ENCODE assay signal across 23 cellular contexts in the genomic region with DNA sequence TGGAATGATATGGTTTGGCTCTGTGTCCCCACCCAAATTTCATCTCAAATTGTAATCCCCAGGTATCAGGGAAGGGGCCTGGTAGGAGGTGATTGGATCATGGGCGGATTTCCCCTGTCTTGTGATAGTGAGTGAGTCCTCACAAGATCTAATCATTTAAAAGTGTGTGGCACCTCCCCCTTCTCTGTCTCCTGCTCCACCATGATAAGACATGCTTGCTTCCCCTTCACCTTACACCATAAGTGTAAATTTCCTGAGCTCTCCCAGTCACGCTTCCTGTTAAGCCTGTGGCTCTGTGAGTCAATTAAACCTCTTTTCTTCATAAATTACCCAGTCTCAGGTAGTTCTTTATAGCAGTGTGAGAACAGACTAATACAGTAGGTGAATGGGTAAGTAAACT.
"Had no signal": no experiment of that assay in that cellular context is flagged by ENCODE, and none has a peak within 500 bp of the region (broad histone marks: within the 10 kb centered on the region; RNA-seq: fewer than 3 reads in every experiment).

No MANE protein-coding gene starts in this region.

- H3K27ac ChIP-seq: left ventricle myocardium inferior, ovary, right atrium auricular region, right lobe of liver, tibial nerve, uterus had no signal

- H3K4me3 ChIP-seq: left ventricle myocardium inferior, lung, mucosa of descending colon, ovary, right atrium auricular region, right lobe of liver, smooth muscle cell, tibial nerve, uterus had no signal

- ATAC-seq: left colon; mucosa of descending colon; naive thymus-derived CD4-positive, alpha-beta T cell; natural killer cell treated with Interleukin-12 subunit alpha and Interleukin-12 subunit beta and Interleukin-15 and Interleukin-18, amount 100 ng/mL, for 72 hours; right lobe of liver; stimulated activated memory B cell treated with anti-CD40 and anti-IgM and Interleukin-4, amounts not matched to agents 10 μg/mL and 1 μg/mL and 100 μg/mL, for 72 hours; stimulated activated naive CD8-positive, alpha-beta T cell treated with anti-CD3 and anti-CD28 coated beads, Interleukin-15, amount 100 ng/mL, for 72 hours had no signal

- H3K4me1 ChIP-seq: left ventricle myocardium inferior, right lobe of liver, tibial nerve, uterus had no signal

- H3K4me2 ChIP-seq: smooth muscle cell had no signal

- DNase-seq: immature natural killer cell; kidney; left colon; left ventricle myocardium inferior; midbrain; naive thymus-derived CD4-positive, alpha-beta T cell; stimulated activated CD4-positive, alpha-beta T cell treated with anti-CD3 and anti-CD28 coated beads, Interleukin-1b, Interleukin-23, amount 100 ng/mL, for 48 hours; stimulated activated CD4-positive, alpha-beta T cell treated with anti-CD3 and anti-CD28 coated beads, Interleukin-2, amount 100 ng/mL, for 48 hours; stimulated activated CD4-positive, alpha-beta T cell treated with anti-CD3 and anti-CD28 coated beads, Interleukin-4, amount 100 ng/mL, for 4 hours; stimulated activated CD8-positive, alpha-beta memory T cell treated with anti-CD3 and anti-CD28 coated beads, Interleukin-4, amount 100 ng/mL, for 48 hours; stimulated activated naive CD4-positive, alpha-beta T cell treated with Interleukin-2 at 50 U/mL for 16 hours; stimulated activated naive CD8-positive, alpha-beta T cell treated with anti-CD3 and anti-CD28 coated beads, Interleukin-15, amount 100 ng/mL, for 72 hours; substantia nigra had no signal

- H3K36me3 ChIP-seq: left ventricle myocardium inferior, ovary, right atrium auricular region, right lobe of liver, tibial nerve, uterus had no signal

- H3K27me3 ChIP-seq: ovary, right atrium auricular region, right lobe of liver, tibial nerve had no signal

- H3K9me3 ChIP-seq: mucosa of descending colon, ovary, right lobe of liver, uterus had no signal
